In the genomic region with DNA sequence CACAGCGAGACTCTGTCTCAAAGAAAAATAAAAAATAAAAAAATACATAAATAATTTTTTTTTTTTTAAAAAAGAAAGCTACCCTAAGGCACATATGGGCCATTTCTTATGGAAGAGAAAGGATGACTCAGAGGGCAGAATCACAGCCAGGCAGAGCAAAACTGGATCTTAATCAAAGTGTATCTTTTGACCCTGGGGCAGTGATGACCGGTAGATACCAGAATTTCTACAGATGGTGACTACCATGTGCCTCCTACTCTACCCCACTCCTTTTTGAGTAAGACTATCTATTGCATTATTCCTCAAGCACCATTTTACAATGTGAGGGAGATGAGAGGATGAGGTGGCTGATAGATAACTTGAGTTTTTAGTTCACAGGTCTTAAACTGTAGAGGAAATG, we compare ENCODE assay signal across 14 cellular contexts.
"Had no signal": no experiment of that assay in that cellular context is flagged by ENCODE, and none has a peak within 500 bp of the region (broad histone marks: within the 10 kb centered on the region; RNA-seq: fewer than 3 reads in every experiment).

No MANE protein-coding gene starts in this region.

- H3K27ac ChIP-seq: cardiac muscle cell, esophagus squamous epithelium, right atrium auricular region, skin epidermis, stomach, thoracic aorta had no signal

- H3K9me3 Mint-ChIP-seq: activated CD4-positive, alpha-beta memory T cell treated with anti-CD3 and anti-CD28 coated beads for 36 hours had no signal

- H3K27me3 Mint-ChIP-seq: activated CD4-positive, alpha-beta memory T cell treated with anti-CD3 and anti-CD28 coated beads for 36 hours had no signal

- DNase-seq: activated CD4-positive, alpha-beta memory T cell treated with anti-CD3 and anti-CD28 coated beads for 36 hours; activated naive CD4-positive, alpha-beta T cell; activated T-cell treated with anti-CD3 and anti-CD28 coated beads, Interleukin-2, amount 50 U/mL, for 48 hours; aorta; esophagus squamous epithelium; kidney glomerular epithelial cell; stomach had no signal

- H3K9me3 ChIP-seq: esophagus squamous epithelium, right atrium auricular region, stomach, thoracic aorta had no signal

- H3K27ac Mint-ChIP-seq: mesothelial cell of epicardium had no signal

- H3K4me3 Mint-ChIP-seq: mesothelial cell of epicardium had no signal

- H3K4me3 ChIP-seq: cardiac muscle cell, esophagus squamous epithelium, right atrium auricular region, skin epidermis, stomach, thoracic aorta had no signal

- H3K27me3 ChIP-seq: cardiac muscle cell, esophagus squamous epithelium, right atrium auricular region, stomach had no signal

- H3K4me1 ChIP-seq: right atrium auricular region, stomach had no signal

- FAIRE-seq: endometrium, urothelium cell line had no signal
